In genomic region chr10:113463777-113464176, GRCh38 we compare ENCODE assay signal across 24 cellular contexts.
DNase-seq lines count a peak whose midpoint lies in the region; ATAC-seq, FAIRE-seq and TF ChIP-seq lines count a peak whose summit lies in the region.
"Had no signal": no experiment of that assay in that cellular context is flagged by ENCODE, and none has a peak within 500 bp of the region (broad histone marks: within the 10 kb centered on the region; RNA-seq: fewer than 3 reads in every experiment).

No MANE protein-coding gene starts in this region.

- TF ChIP-seq CTCF in BJ (IDR thresholded peaks at IDR 0.05; ENCODE audit: insufficient read depth, low read depth, low read length) = no peak
- no peak for TF ChIP-seq CTCF in esophagus muscularis mucosa (IDR thresholded peaks at IDR 0.05)

- H3K4me3 ChIP-seq in BJ (ENCODE audit: low read depth, low read length) (no peak overlapping the region), esophagus muscularis mucosa (no peak overlapping the region), right cardiac atrium (ENCODE audit: low read length) (no peak overlapping the region)
- H3K4me3 ChIP-seq: gastrocnemius medialis, tibial artery had no signal

- POLR2A ChIA-PET in BJ (lab: Charles Lee) = interaction anchor here (0.7 to 1.1 kb wide), 2 partner anchors 10 to 23 kb away, joined by 3 to 4 read pairs; no protein-coding TSS in a partner anchor

- intact Hi-C loops in esophagus muscularis mucosa (cut with DNase I) (no loop called here), right cardiac atrium (cut with DNase I) (no loop called here)

- H3K27me3 ChIP-seq in BJ (ENCODE audit: control insufficient read depth, insufficient read depth, low read length) (peaks cover 3% of the 10 kb centered on the region), esophagus muscularis mucosa (no peaks in the 10 kb centered on the region), right cardiac atrium (ENCODE audit: control insufficient read depth, insufficient read depth) (no peaks in the 10 kb centered on the region)
- H3K27me3 ChIP-seq: gastrocnemius medialis, tibial artery had no signal

- no peak for TF ChIP-seq POLR2A in esophagus muscularis mucosa (IDR thresholded peaks at IDR 0.05; ENCODE audit: low read depth)

- DNase-seq in BJ (ENCODE audit: low read depth) = peak; percentile 58
- peak; percentile 4 for DNase-seq in SK-N-DZ (ENCODE audit: low spot score)
- DNase-seq in esophagus muscularis mucosa (ENCODE audit: extremely low spot score) = peak; percentile 57
- DNase-seq in myocyte (ENCODE audit: low read depth) = peak; percentile 17
- DNase-seq in NCI-H2171 treated with DMSO at 0.1 percent for 48 hours (lab: John Stamatoyannopoulos, UW) = no peak
- no peak for DNase-seq in RCC 7860 (ENCODE audit: low spot score)
- no peak for DNase-seq in right cardiac atrium
- DNase-seq in T-helper 1 cell = no peak
- DNase-seq: activated CD4-positive, alpha-beta T cell treated with anti-CD3 and anti-CD28 coated beads for 48 hours; CD8-positive, alpha-beta T cell; DMS79; gastrocnemius medialis; kidney; mammary epithelial cell; naive thymus-derived CD4-positive, alpha-beta T cell; NCI-H1105 treated with DMSO at 0.1 percent for 48 hours; NCI-H510A treated with DMSO at 0.1 percent for 48 hours; stimulated activated CD4-positive, alpha-beta T cell treated with anti-CD3 and anti-CD28 coated beads, Interleukin-2, amount 100 ng/mL, for 24 hours; stimulated activated naive CD4-positive, alpha-beta T cell; tibial artery had no signal

- no peak for ATAC-seq in right cardiac atrium
- ATAC-seq: activated naive CD4-positive, alpha-beta T cell treated with anti-CD3 and anti-CD28 coated beads, Interleukin-2, amount 50 U/mL, for 72 hours; CD8-positive, alpha-beta T cell; gastrocnemius medialis; naive thymus-derived CD4-positive, alpha-beta T cell had no signal

- H3K9me3 ChIP-seq in esophagus muscularis mucosa = no peaks in the 10 kb centered on the region
- no peaks in the 10 kb centered on the region for H3K9me3 ChIP-seq in right cardiac atrium (ENCODE audit: control insufficient read depth, low read length)
- H3K9me3 ChIP-seq: gastrocnemius medialis, tibial artery had no signal

- WGBS in esophagus muscularis mucosa = 26% methylated on average over 3 of the region's 3 CpGs
- WGBS in right cardiac atrium = 39% methylated on average over 3 of the region's 3 CpGs

- FAIRE-seq in RCC 7860 (lab: Jason Lieb, UNC) = no peak
- FAIRE-seq: H54, TTC549 had no signal

- no peak for TF ChIP-seq EP300 in esophagus muscularis mucosa (IDR thresholded peaks at IDR 0.05)

- H3K4me1 ChIP-seq in esophagus muscularis mucosa (peaks cover 0 to 7% (median 2%) of the 10 kb centered on the region in 4 donors), right cardiac atrium (ENCODE audit: control insufficient read depth, insufficient read depth, low read length) (no peaks in the 10 kb centered on the region)
- H3K4me1 ChIP-seq: gastrocnemius medialis had no signal

- H3K27ac ChIP-seq in esophagus muscularis mucosa (replicated peaks in 1 of 4) (no peak overlapping the region), right cardiac atrium (ENCODE audit: low read length) (no peak overlapping the region)
- H3K27ac ChIP-seq: gastrocnemius medialis, RWPE1 had no signal

- CTCF ChIA-PET in BJ (lab: Yijun Ruan, JAX) = interaction anchor here (1.2 to 3.1 kb wide), 4 partner anchors 10 to 79 kb away, joined by 3 to 22 read pairs (median 4); no protein-coding TSS in a partner anchor

- H3K36me3 ChIP-seq in BJ (ENCODE audit: control insufficient read depth, insufficient read depth, low read length) (no peaks in the 10 kb centered on the region), esophagus muscularis mucosa (no peaks in the 10 kb centered on the region)
- H3K36me3 ChIP-seq: gastrocnemius medialis, tibial artery had no signal

Comparison
In these comparisons a context has a peak if more than half of its experiments do, and no peak if none do; other contexts are left out.
1. DNase-seq: peak in BJ (single experiment), SK-N-DZ (single experiment), esophagus muscularis mucosa (single experiment) and myocyte (single experiment); none in NCI-H2171 treated with DMSO at 0.1 percent for 48 hours (single experiment), RCC 7860 (single experiment), right cardiac atrium (0 of 3) and T-helper 1 cell (0 of 5).